Comparison of ENCODE assay signal across 12 cellular contexts in the genomic region with DNA sequence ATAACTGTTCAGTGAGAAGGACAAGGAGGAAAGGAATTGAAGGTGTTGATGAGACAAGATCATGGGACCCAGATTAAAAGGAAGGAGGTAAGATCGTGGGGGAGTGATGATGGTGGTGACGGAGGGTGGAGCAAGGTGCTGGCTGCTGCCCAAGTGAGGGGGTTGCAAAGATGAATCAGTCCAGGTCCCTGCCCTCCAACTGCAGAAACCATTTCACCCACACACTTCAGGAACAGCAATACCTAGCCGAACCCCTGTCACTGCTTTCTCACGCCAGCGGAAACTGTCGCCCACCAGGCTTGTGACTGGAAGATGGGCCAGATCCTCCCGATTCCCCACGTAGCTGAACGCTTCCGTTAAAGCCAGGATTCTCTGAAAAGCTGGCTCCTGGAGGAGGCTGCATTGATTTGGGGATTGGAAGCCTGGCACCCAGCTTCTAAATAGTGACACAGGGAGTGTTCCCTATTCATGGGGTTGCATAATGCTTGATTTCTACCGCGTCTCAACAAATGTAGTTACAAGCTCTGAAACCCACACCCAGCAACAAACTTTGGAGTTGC. TPM values are rescaled to one million over a fixed set of nuclear protein-coding genes. Genes with fewer than 3 reads are reported as not detected.
A peak's percentile ranks its signal among the peaks of the same experiment; 100 is the strongest.
DNase-seq lines count a peak whose midpoint lies in the region; ATAC-seq and TF ChIP-seq lines count a peak whose summit lies in the region.
"Had no signal": no experiment of that assay in that cellular context is flagged by ENCODE, and none has a peak within 500 bp of the region (broad histone marks: within the 10 kb centered on the region; RNA-seq: fewer than 3 reads in every experiment).

No MANE protein-coding gene starts in this region.

- H3K79me2 ChIP-seq in parathyroid adenoma, result peaks cover 11% of the 10 kb centered on the region

- H3K27me3 Mint-ChIP-seq in MCF 10A (ENCODE audit: insufficient read depth, unreplicated experiment), result no peaks in the 10 kb centered on the region
- H3K27me3 Mint-ChIP-seq in activated naive CD4-positive, alpha-beta T cell treated with anti-CD3 and anti-CD28 coated beads, Interleukin-2, amount 50 U/mL, for 24 hours, result no peaks in the 10 kb centered on the region
- H3K27me3 Mint-ChIP-seq in stimulated activated naive CD8-positive, alpha-beta T cell treated with anti-CD3 and anti-CD28 coated beads, Interleukin-15, amount 100 ng/mL, for 72 hours, result no peaks in the 10 kb centered on the region

- CTCF ChIA-PET in MCF 10A (lab: Yijun Ruan, JAX), result interaction anchor here (0.6 to 6.0 kb wide), 12 partner anchors 11 to 1915 kb away, joined by 3 to 66 read pairs (median 3); partner anchors contain the start of gene XXYLT1

- DNase-seq in MCF 10A (ENCODE audit: unreplicated experiment) (peak; percentile 52), breast epithelium (ENCODE audit: low spot score in 2 of 2) (no peak), NCI-H526 treated with DMSO at 0.1 percent for 48 hours (lab: John Stamatoyannopoulos, UW) (no peak), NCI-H1694 (lab: John Stamatoyannopoulos, UW) (no peak)
- peak; percentile 54 to 70 for DNase-seq in stimulated activated naive CD8-positive, alpha-beta T cell treated with anti-CD3 and anti-CD28 coated beads, Interleukin-15, amount 100 ng/mL, for 72 hours
- DNase-seq: foreskin fibroblast, GF-D8, NCI-H187, OCI-M1 had no signal

- peak overlapping the region; percentile 15 for H2AFZ ChIP-seq in parathyroid adenoma

- no peaks in the 10 kb centered on the region for H3K27me3 ChIP-seq in breast epithelium
- no peaks in the 10 kb centered on the region for H3K27me3 ChIP-seq in parathyroid adenoma (ENCODE audit: control insufficient read depth, insufficient read depth, low read length)

- no peak for TF ChIP-seq CTCF in MCF 10A (IDR thresholded peaks at IDR 0.05; ENCODE audit: unreplicated experiment)
- no peak for TF ChIP-seq CTCF in breast epithelium (IDR thresholded peaks at IDR 0.05)
- TF ChIP-seq CTCF in parathyroid adenoma (IDR thresholded peaks at IDR 0.05), result no peak

- intact Hi-C loops in MCF 10A (cut with micrococcal nuclease) (no loop called here), breast epithelium (cut with DNase I; ENCODE audit: low total_unique reads) (no loop called here)

- TF ChIP-seq POLR2A in breast epithelium (IDR thresholded peaks at IDR 0.05), result no peak

- H3K4me2 ChIP-seq in parathyroid adenoma (ENCODE audit: low read length), result no peak overlapping the region

- POLR2A ChIA-PET in MCF 10A (lab: Yijun Ruan, JAX), result interaction anchor here (0.8 to 4.8 kb wide), 7 partner anchors 10 to 596 kb away, joined by 3 to 37 read pairs (median 3); partner anchors contain the start of genes FAM43A and XXYLT1

- H3K4me1 ChIP-seq in breast epithelium (peaks cover 0 to 13% of the 10 kb centered on the region in 2 donors), parathyroid adenoma (peaks cover 9% of the 10 kb centered on the region)

- no TSS peak for BruUV-seq in MCF 10A (replicated peaks; lab: Mats Ljungman, UMichigan)

- H3K9me3 Mint-ChIP-seq in MCF 10A (ENCODE audit: unreplicated experiment), result no peaks in the 10 kb centered on the region
- no peaks in the 10 kb centered on the region for H3K9me3 Mint-ChIP-seq in activated naive CD4-positive, alpha-beta T cell treated with anti-CD3 and anti-CD28 coated beads, Interleukin-2, amount 50 U/mL, for 24 hours
- H3K9me3 Mint-ChIP-seq in stimulated activated naive CD8-positive, alpha-beta T cell treated with anti-CD3 and anti-CD28 coated beads, Interleukin-15, amount 100 ng/mL, for 72 hours, result no peaks in the 10 kb centered on the region

- H3K4me3 Mint-ChIP-seq in MCF 10A (ENCODE audit: unreplicated experiment), result peak overlapping the region; percentile 29
- H3K4me3 Mint-ChIP-seq in activated naive CD4-positive, alpha-beta T cell treated with anti-CD3 and anti-CD28 coated beads, Interleukin-2, amount 50 U/mL, for 24 hours, result peak overlapping the region; percentile 69
- peak overlapping the region; percentile 65 to 71 for H3K4me3 Mint-ChIP-seq in stimulated activated naive CD8-positive, alpha-beta T cell treated with anti-CD3 and anti-CD28 coated beads, Interleukin-15, amount 100 ng/mL, for 72 hours

- no peak overlapping the region for H3K27ac Mint-ChIP-seq in MCF 10A (ENCODE audit: low read depth, unreplicated experiment)
- peak overlapping the region; percentile 96 for H3K27ac Mint-ChIP-seq in activated naive CD4-positive, alpha-beta T cell treated with anti-CD3 and anti-CD28 coated beads, Interleukin-2, amount 50 U/mL, for 24 hours
- H3K27ac Mint-ChIP-seq in stimulated activated naive CD8-positive, alpha-beta T cell treated with anti-CD3 and anti-CD28 coated beads, Interleukin-15, amount 100 ng/mL, for 72 hours, result peak overlapping the region; percentile 58 to 87

- H3K27ac ChIP-seq in breast epithelium (no peak overlapping the region), parathyroid adenoma (no peak overlapping the region)

- H3K4me3 ChIP-seq in breast epithelium (no peak overlapping the region), parathyroid adenoma (ENCODE audit: low read depth, low read length) (no peak overlapping the region)

- no peak overlapping the region for H3K9ac ChIP-seq in parathyroid adenoma

- no peaks in the 10 kb centered on the region for H3K36me3 ChIP-seq in breast epithelium
- no peaks in the 10 kb centered on the region for H3K36me3 ChIP-seq in parathyroid adenoma (ENCODE audit: control insufficient read depth, insufficient read depth, low read length)

- H3K9me3 ChIP-seq in breast epithelium (no peaks in the 10 kb centered on the region), parathyroid adenoma (ENCODE audit: control insufficient read depth, low read length) (no peaks in the 10 kb centered on the region)

- peak; percentile 74 for ATAC-seq in stimulated activated naive CD8-positive, alpha-beta T cell treated with anti-CD3 and anti-CD28 coated beads, Interleukin-15, amount 100 ng/mL, for 72 hours
- ATAC-seq in HG03175 (IDR thresholded peaks at IDR 0.05; ENCODE audit: unreplicated experiment), result no peak

- peaks cover under 1% of the 10 kb centered on the region for H3K36me3 Mint-ChIP-seq in MCF 10A (ENCODE audit: insufficient read depth, unreplicated experiment)
- no peaks in the 10 kb centered on the region for H3K36me3 Mint-ChIP-seq in activated naive CD4-positive, alpha-beta T cell treated with anti-CD3 and anti-CD28 coated beads, Interleukin-2, amount 50 U/mL, for 24 hours

- peaks cover 22% of the 10 kb centered on the region for H3K4me1 Mint-ChIP-seq in MCF 10A (ENCODE audit: insufficient read depth, unreplicated experiment)
- H3K4me1 Mint-ChIP-seq in activated naive CD4-positive, alpha-beta T cell treated with anti-CD3 and anti-CD28 coated beads, Interleukin-2, amount 50 U/mL, for 24 hours, result peaks cover 42% of the 10 kb centered on the region
- H3K4me1 Mint-ChIP-seq in stimulated activated naive CD8-positive, alpha-beta T cell treated with anti-CD3 and anti-CD28 coated beads, Interleukin-15, amount 100 ng/mL, for 72 hours, result peaks cover 52% of the 10 kb centered on the region

RNA-seq across cellular contexts. Expression of gene LSG1, which starts 3.2 kb away (rescaled TPM):
- total RNA-seq in MCF 10A (2022) (30.5 and 35.1 TPM in 2 replicates), breast epithelium (10 to 100 TPM; 34.9 to 62.3 (median 57.0) TPM)

RNA-seq across cellular contexts. Expression of gene FAM43A, which starts 10.5 kb away (rescaled TPM):
- total RNA-seq in MCF 10A (2022) (1.0 and 1.3 TPM in 2 replicates), breast epithelium (10 to 100 TPM; 10.1 to 16.7 (median 15.5) TPM)

RNA-seq across cellular contexts. Expression of gene TMEM44, which starts 41.9 kb away (rescaled TPM):
- total RNA-seq in MCF 10A (2022), result 8.3 and 13.2 TPM in 2 replicates
- total RNA-seq in breast epithelium, result 10 to 100 TPM in 1 of 3 donors, 1 to 10 TPM in 2; 9.4 to 12.8 (median 9.6) TPM

Comparison
In these comparisons a context has a peak if more than half of its experiments do, and no peak if none do; other contexts are left out.
1. DNase-seq: peak in MCF 10A (single experiment) and stimulated activated naive CD8-positive, alpha-beta T cell treated with anti-CD3 and anti-CD28 coated beads, Interleukin-15, amount 100 ng/mL, for 72 hours (2 of 2); none in breast epithelium (0 of 2), NCI-H526 treated with DMSO at 0.1 percent for 48 hours (single experiment) and NCI-H1694 (single experiment).
2. Peak in every context shown above with its lines, with median percentiles within 50 percentile points of each other: H3K4me3 Mint-ChIP-seq.